In genomic region chr2:216615298-216616082, GRCh38 we compare ENCODE assay signal across 20 cellular contexts. TPM values are rescaled to one million over a fixed set of nuclear protein-coding genes. Genes with fewer than 3 reads are reported as not detected.
DNase-seq lines count a peak whose midpoint lies in the region; ATAC-seq, FAIRE-seq and TF ChIP-seq lines count a peak whose summit lies in the region.
"Had no signal": no experiment of that assay in that cellular context is flagged by ENCODE, and none has a peak within 500 bp of the region (broad histone marks: within the 10 kb centered on the region; RNA-seq: fewer than 3 reads in every experiment).

No MANE protein-coding gene starts in this region.

- H3K23me2 ChIP-seq in H1 (ENCODE audit: low read depth, low read length) = no peaks in the 10 kb centered on the region; the same call in 1 of the 2 replicates

- no peaks in the 10 kb centered on the region for H3K27me3 ChIP-seq in H1 (replicated peaks in 1 of 4; ENCODE audit: control insufficient read depth in 3 of 4, extremely low read depth in 1 of 4, insufficient read depth in 3 of 4, low read length in 3 of 4)
- H3K27me3 ChIP-seq in pancreas = no peaks in the 10 kb centered on the region

- TF ChIP-seq RAD21 in H1 (IDR thresholded peaks at IDR 0.05 in 1 of 2, conservative IDR thresholded peaks at IDR 0.05 in 1 of 2; ENCODE audit: low read depth in 2 of 2, low read length in 2 of 2) = no peak

- no peak overlapping the region for H3K4ac ChIP-seq in H1 (replicated peaks; ENCODE audit: insufficient read length, low read depth, low read length)

- no peak overlapping the region for H3K4me2 ChIP-seq in H1 (ENCODE audit: insufficient read depth in 1 of 2, low read depth in 2 of 2, low read length in 2 of 2)

- TF ChIP-seq EP300 in H1 (IDR thresholded peaks at IDR 0.05; ENCODE audit: borderline replicate concordance in 1 of 2, low read depth in 2 of 2, low read length in 2 of 2) = no peak

- no peak overlapping the region for H3K18ac ChIP-seq in H1 (ENCODE audit: extremely low read depth, low read length)

- peak overlapping the region; percentile 56; the same call in 1 of the 2 replicates for H2BK12ac ChIP-seq in H1 (ENCODE audit: low read depth, low read length)

- no peak overlapping the region for H3K9ac ChIP-seq in H1 (replicated peaks in 1 of 4; ENCODE audit: extremely low read depth in 1 of 4, low read depth in 3 of 4, low read length in 3 of 4)

- H4K8ac ChIP-seq in H1 (ENCODE audit: extremely low read depth, insufficient read depth, low read length) = peak overlapping the region; percentile 23; the same call in 1 of the 2 replicates

- no peak overlapping the region for H2BK120ac ChIP-seq in H1 (replicated peaks; ENCODE audit: low read depth, low read length)

- 88% methylated on average over 7 of the region's 7 CpGs; no CpG with 5 or more reads in 1 of the 2 experiments for WGBS in H1 (ENCODE audit: extremely low coverage in 1 of 2, insufficient coverage in 1 of 2, insufficient read length in 1 of 2, insufficient replicate concordance in 2 of 2, low coverage in 1 of 2, low lambda C conversion rate in 2 of 2, missing lambda C conversion rate in 1 of 2), 2 experiments
- WGBS in pancreas, 2 donors = 33 to 43% methylated on average over 7 of the region's 7 CpGs

- CTCF ChIA-PET in H1 (lab: Charles Lee; ENCODE audit: partially characterized antibody) = interaction anchor here (0.8 to 1.7 kb wide), 3 partner anchors 11 to 95 kb away, joined by 3 to 5 read pairs (median 4); no protein-coding TSS in a partner anchor

- no peak overlapping the region for H3K56ac ChIP-seq in H1 (replicated peaks; ENCODE audit: insufficient read length, low read depth, low read length)

- no peak for TF ChIP-seq CTCF in H1 (IDR thresholded peaks at IDR 0.05; ENCODE audit: control extremely low read depth in 1 of 3, insufficient read depth in 1 of 3, low read depth in 1 of 3, low read length in 3 of 3)
- TF ChIP-seq CTCF in pancreas (IDR thresholded peaks at IDR 0.05) = no peak

- no peak overlapping the region for H4K5ac ChIP-seq in H1 (ENCODE audit: insufficient read length, low read depth, low read length)

- POLR2A ChIA-PET in H1 (lab: Charles Lee; ENCODE audit: partially characterized antibody) = interaction anchor here (0.7 to 1.6 kb wide), 3 partner anchors 11 to 17 kb away, joined by 3 to 5 read pairs (median 3); partner anchors contain the start of gene IGFBP2

- TF ChIP-seq POLR2A in H1 (IDR thresholded peaks at IDR 0.05; ENCODE audit: control extremely low read depth in 1 of 2, low read depth in 2 of 2, low read length in 2 of 2) = no peak
- TF ChIP-seq POLR2A in GM12892 (IDR thresholded peaks at IDR 0.05; ENCODE audit: low read depth, low read length) = no peak

- DNase-seq in NCI-H2029 (lab: John Stamatoyannopoulos, UW) (peak; percentile 44), NCI-H2029 treated with DMSO at 0.1 percent for 48 hours (lab: John Stamatoyannopoulos, UW) (no peak), HTR-8/SVneo (ENCODE audit: insufficient read length, low spot score) (no peak), H1 (ENCODE audit: low read depth in 1 of 2, low spot score in 2 of 2) (no peak), pancreas (peak in 1 of 6 donors; percentile 49), activated T-cell treated with anti-CD3 and anti-CD28 coated beads for 4 hours (no peak), GM12892 (ENCODE audit: insufficient read length) (no peak)
- DNase-seq: DMS 273 treated with DMSO at 0.1 percent for 48 hours, KG1, NCI-H1048, NCI-H1436 treated with DMSO at 0.1 percent for 48 hours, NCI-H2081 treated with DMSO at 0.1 percent for 48 hours, NCI-H2227 treated with DMSO at 0.1 percent for 48 hours, NCI-H524 treated with DMSO at 0.1 percent for 48 hours had no signal

- H2BK5ac ChIP-seq in H1 (ENCODE audit: low read depth, low read length) = no peak overlapping the region

- no peaks in the 10 kb centered on the region for H3K36me3 ChIP-seq in H1 (ENCODE audit: control insufficient read depth in 2 of 4, insufficient read depth in 4 of 4, low read length in 3 of 4)
- H3K36me3 ChIP-seq in pancreas = no peaks in the 10 kb centered on the region
- H3K36me3 ChIP-seq: HAP-1 had no signal

- H3K9me3 ChIP-seq in H1 (ENCODE audit: insufficient read depth in 2 of 2, low read depth in 1 of 2, low read length in 1 of 2) = no peaks in the 10 kb centered on the region
- H3K9me3 ChIP-seq in pancreas = no peaks in the 10 kb centered on the region
- H3K9me3 ChIP-seq: HAP-1 had no signal

- FAIRE-seq in HTR-8/SVneo (lab: Jason Lieb, UNC) (peak; percentile 48), H1 (lab: Jason Lieb, UNC) (no peak), pancreas (lab: Jason Lieb, UNC) (no peak), GM12892 (lab: Jason Lieb, UNC) (no peak)
- FAIRE-seq: A204.1 had no signal

- H3K4me3 ChIP-seq in H1 (ENCODE audit: extremely low read depth in 1 of 4, insufficient read depth in 2 of 4, low read depth in 3 of 4, low read length in 4 of 4) (no peak overlapping the region), pancreas (no peak overlapping the region)
- H3K4me3 ChIP-seq: HAP-1, SK-N-MC had no signal

- no peaks in the 10 kb centered on the region for H3K79me1 ChIP-seq in H1 (ENCODE audit: low read depth, low read length)

- H2BK20ac ChIP-seq in H1 (ENCODE audit: low read length) = no peak overlapping the region; the same call in 1 of the 2 replicates

- no peak overlapping the region for H2AK5ac ChIP-seq in H1 (ENCODE audit: low read depth, low read length)

- no peak overlapping the region for H3K14ac ChIP-seq in H1 (ENCODE audit: insufficient read length)

- H3K79me2 ChIP-seq in H1 (ENCODE audit: control insufficient read depth in 1 of 2, insufficient read depth in 2 of 2, low read length in 2 of 2) = no peaks in the 10 kb centered on the region

- no peak overlapping the region for H2BK15ac ChIP-seq in H1 (ENCODE audit: low read length)

- no peaks in the 10 kb centered on the region for H4K20me1 ChIP-seq in H1 (replicated peaks in 1 of 2; ENCODE audit: control insufficient read depth in 1 of 2, insufficient read depth in 2 of 2, low read length in 2 of 2)

- H3K27ac ChIP-seq in H1 (ENCODE audit: low read depth, low read length) (no peak overlapping the region), pancreas (peak overlapping the region; percentile 10 to 70 (median 36))
- H3K27ac ChIP-seq: SK-N-MC had no signal

- H3K4me1 ChIP-seq in H1 (replicated peaks in 1 of 4; ENCODE audit: control insufficient read depth in 3 of 4, insufficient read depth in 4 of 4, low read length in 3 of 4) = peaks cover 10 to 15% (median 13%) of the 10 kb centered on the region in 4 experiments
- peaks cover 7 to 14% (median 8%) of the 10 kb centered on the region in 3 donors for H3K4me1 ChIP-seq in pancreas

- intact Hi-C loops in pancreas (cut with DNase I) = no loop called here

- H3K23ac ChIP-seq in H1 (ENCODE audit: insufficient read length) = no peak overlapping the region

- H4K91ac ChIP-seq in H1 (replicated peaks; ENCODE audit: insufficient read length, low read length) = no peak overlapping the region

- ATAC-seq in pancreas (peak; percentile 84 to 93 (median 90)), HG02763 (IDR thresholded peaks at IDR 0.05; ENCODE audit: unreplicated experiment) (no peak)
- ATAC-seq: Right ventricle myocardium inferior had no signal

- no peak overlapping the region for H2AFZ ChIP-seq in H1 (ENCODE audit: low read length)

TF ChIP-seq in H1, 55 proteins besides CTCF, POLR2A, EP300 and RAD21 (continues in another document):
- no peak for TF ChIP-seq SIRT6 (IDR thresholded peaks at IDR 0.05; ENCODE audit: low read length)
- TF ChIP-seq CBX5 (IDR thresholded peaks at IDR 0.05; ENCODE audit: low read depth, low read length) = no peak
- TF ChIP-seq ASH2L (IDR thresholded peaks at IDR 0.05; ENCODE audit: low read length) = no peak
- TF ChIP-seq CHD2 (IDR thresholded peaks at IDR 0.05; ENCODE audit: low read length) = no peak
- TF ChIP-seq JUN (IDR thresholded peaks at IDR 0.05; ENCODE audit: low read depth, low read length) = no peak
- no peak for TF ChIP-seq CEBPB (IDR thresholded peaks at IDR 0.05; ENCODE audit: low read depth, low read length)
- TF ChIP-seq BACH1 (IDR thresholded peaks at IDR 0.05; ENCODE audit: low read length) = no peak
- no peak for TF ChIP-seq ATF3 (IDR thresholded peaks at IDR 0.05; ENCODE audit: insufficient read depth, low read depth, low read length)
- no peak for TF ChIP-seq KDM4A (IDR thresholded peaks at IDR 0.05; ENCODE audit: low read depth, low read length, severe bottlenecking)
- no peak for TF ChIP-seq USF2 (IDR thresholded peaks at IDR 0.05; ENCODE audit: low read length)
- TF ChIP-seq KDM1A (IDR thresholded peaks at IDR 0.05; ENCODE audit: borderline replicate concordance, low read length) = no peak
- no peak for TF ChIP-seq NRF1 (IDR thresholded peaks at IDR 0.05; ENCODE audit: low read depth, low read length)
- no peak for TF ChIP-seq NANOG (IDR thresholded peaks at IDR 0.05; ENCODE audit: insufficient read depth, low read depth, low read length, poor library complexity, severe bottlenecking)
- no peak for TF ChIP-seq SP2 (IDR thresholded peaks at IDR 0.05; ENCODE audit: low read length)
- TF ChIP-seq CREB1 (IDR thresholded peaks at IDR 0.05) = no peak
- TF ChIP-seq SIX5 (IDR thresholded peaks at IDR 0.05; ENCODE audit: low read depth, low read length) = no peak

RNA-seq across cellular contexts. Expression of gene IGFBP2, which starts 17.7 kb away (rescaled TPM):
- 322 and 326 TPM in 2 replicates for total RNA-seq in H1 (2021; fragmentation: NEBNext Ultra II Directional; extraction: Animal tissue kit (Norgen Biotek cat#: 25700))
- polyA plus RNA-seq in H1 (2011; rRNA removed) (782 and 980 TPM in 2 replicates), pancreas (10 to 100 TPM; 43.1 to 56.5 TPM)
- polyA plus RNA-seq in H1 (2011; cell fraction: cytosol; rRNA removed) = 607 TPM
- 562 TPM for polyA plus RNA-seq in H1 (2011; cell fraction: nucleus; rRNA removed)
- polyA plus RNA-seq in H1 (2012, experiment 1 of 2) = 269 to 492 TPM (median 434 TPM) in 4 replicates
- polyA plus RNA-seq in H1 (2012, experiment 2 of 2) = 469 TPM
- polyA plus RNA-seq in H1 (2013, experiment 1 of 2) = 853 TPM
- 787 TPM for polyA plus RNA-seq in H1 (2013, experiment 2 of 2)
- polyA minus RNA-seq in H1 (2011; rRNA and poly(A)+ RNA removed) = 98.8 and 122 TPM in 2 replicates
- 242 TPM for polyA minus RNA-seq in H1 (2011; cell fraction: cytosol; rRNA and poly(A)+ RNA removed)
- polyA minus RNA-seq in H1 (2011; cell fraction: nucleus; rRNA and poly(A)+ RNA removed) = 141 TPM
- total RNA-seq in pancreas = 100 to 1,000 TPM in 4 of 6 donors, 10 to 100 TPM in 2; 76.3 to 211 (median 155) TPM
- 1.5 TPM for polyA plus RNA-seq in GM12892 (2012; ENCODE audit: missing spikeins)
- polyA plus RNA-seq: CD14-positive monocyte had no signal
